9 cellular contexts compared by ENCODE assay signal in genomic region chr1:208604295-208604694, GRCh38.
DNase-seq lines count a peak whose midpoint lies in the region; ATAC-seq and TF ChIP-seq lines count a peak whose summit lies in the region.
"Had no signal": no experiment of that assay in that cellular context is flagged by ENCODE, and none has a peak within 500 bp of the region (broad histone marks: within the 10 kb centered on the region; RNA-seq: fewer than 3 reads in every experiment).

No MANE protein-coding gene starts in this region.

- no peaks in the 10 kb centered on the region for H3K9me3 ChIP-seq in Panc1 (ENCODE audit: control insufficient read depth, insufficient read depth, low read depth, low read length)
- no peaks in the 10 kb centered on the region for H3K9me3 ChIP-seq in smooth muscle cell (replicated peaks; ENCODE audit: low read depth)

- H4K20me1 ChIP-seq in smooth muscle cell (ENCODE audit: low read depth), result no peaks in the 10 kb centered on the region

- POLR2A ChIA-PET in Panc1 (lab: Charles Lee), result no interaction called here

- no peak overlapping the region for H2AFZ ChIP-seq in smooth muscle cell (ENCODE audit: low read depth)

- no peak overlapping the region for H3K27ac Mint-ChIP-seq in activated T-cell treated with anti-CD3 and anti-CD28 coated beads, Interleukin-2, amount 50 U/mL, for 24 hours
- no peak overlapping the region for H3K27ac Mint-ChIP-seq in CD14-positive monocyte

- H3K36me3 ChIP-seq in Panc1 (ENCODE audit: control insufficient read depth, insufficient read depth, low read length) (no peaks in the 10 kb centered on the region), smooth muscle cell (ENCODE audit: low read depth) (no peaks in the 10 kb centered on the region)

- peaks cover 4% of the 10 kb centered on the region for H3K4me1 Mint-ChIP-seq in activated T-cell treated with anti-CD3 and anti-CD28 coated beads, Interleukin-2, amount 50 U/mL, for 24 hours (ENCODE audit: low read depth)
- H3K4me1 Mint-ChIP-seq in CD14-positive monocyte, result peaks cover 6% of the 10 kb centered on the region

- DNase-seq in activated T-cell treated with anti-CD3 and anti-CD28 coated beads for 48 hours (ENCODE audit: low read depth) (peak; percentile 1), Panc1 (ENCODE audit: low read depth, low spot score) (peak; percentile 39), smooth muscle cell (lab: John Stamatoyannopoulos, UW; ENCODE audit: unreplicated experiment) (no peak), CD14-positive monocyte (ENCODE audit: low spot score) (no peak), NK-92 (lab: John Stamatoyannopoulos, UW; ENCODE audit: unreplicated experiment) (no peak)
- no peak for DNase-seq in activated T-cell treated with anti-CD3 and anti-CD28 coated beads, Interleukin-2, amount 50 U/mL, for 24 hours
- DNase-seq in activated naive CD4-positive, alpha-beta T cell (lab: John Stamatoyannopoulos, UW), result no peak

- peak; percentile 87 for ATAC-seq in HG02763 (IDR thresholded peaks at IDR 0.05; ENCODE audit: unreplicated experiment)
- 0 out of 2 replicates have a peak, but pooled peaks have one; percentile 56 for ATAC-seq in Panc1

- H3K4me2 ChIP-seq in smooth muscle cell, result peak overlapping the region; percentile 34
- H3K4me2 ChIP-seq: KMS-11 had no signal

- no peak overlapping the region for H3K4me3 ChIP-seq in Panc1 (ENCODE audit: low read depth in 2 of 2, low read length in 2 of 2)
- no peak overlapping the region for H3K4me3 ChIP-seq in smooth muscle cell

- BruUV-seq in Panc1 (replicated peaks; lab: Mats Ljungman, UMichigan), result no TSS peak

- intact Hi-C loops in Panc1 (cut with micrococcal nuclease; ENCODE audit: unreplicated experiment) (no loop called here), CD14-positive monocyte (cut with micrococcal nuclease) (no loop called here)

- H3K27ac ChIP-seq in Panc1 (ENCODE audit: low read length) (no peak overlapping the region), smooth muscle cell (ENCODE audit: low read depth) (peak overlapping the region; percentile 68)
- H3K27ac ChIP-seq: KMS-11 had no signal

- in situ Hi-C loops in Panc1 (cut with HindIII; ENCODE audit: low pct_unique_long_range_greater_than_20kb, low sequenced_read_pairs), result no loop called here

- no peaks in the 10 kb centered on the region for H3K36me3 Mint-ChIP-seq in activated T-cell treated with anti-CD3 and anti-CD28 coated beads, Interleukin-2, amount 50 U/mL, for 24 hours (ENCODE audit: low read depth)
- H3K36me3 Mint-ChIP-seq in CD14-positive monocyte, result no peaks in the 10 kb centered on the region

- no peak for TF ChIP-seq CTCF in Panc1 (IDR thresholded peaks at IDR 0.05)
- no peak for TF ChIP-seq CTCF in smooth muscle cell (IDR thresholded peaks at IDR 0.05; ENCODE audit: borderline replicate concordance, insufficient read depth, poor library complexity, severe bottlenecking)
- no peak for TF ChIP-seq CTCF in CD14-positive monocyte (IDR thresholded peaks at IDR 0.05)

- H3K9ac ChIP-seq in smooth muscle cell (ENCODE audit: low read depth), result peak overlapping the region; percentile 4
- H3K9ac ChIP-seq: KMS-11 had no signal

- no peaks in the 10 kb centered on the region for H3K27me3 ChIP-seq in Panc1 (ENCODE audit: control insufficient read depth, insufficient read depth, low read length)
- no peaks in the 10 kb centered on the region for H3K27me3 ChIP-seq in smooth muscle cell (ENCODE audit: low read depth)

- H3F3A ChIP-seq in smooth muscle cell (ENCODE audit: low read depth), result no peaks in the 10 kb centered on the region

- H3K4me1 ChIP-seq in Panc1 (ENCODE audit: control insufficient read depth, insufficient read depth, low read length) (no peaks in the 10 kb centered on the region), smooth muscle cell (ENCODE audit: low read depth) (peaks cover 18% of the 10 kb centered on the region)

- 57% methylated on average over 4 of the region's 4 CpGs for WGBS in smooth muscle cell (ENCODE audit: low lambda C conversion rate)

- CTCF ChIA-PET in Panc1 (lab: Charles Lee), result no interaction called here

- no peaks in the 10 kb centered on the region for H3K79me2 ChIP-seq in smooth muscle cell (ENCODE audit: low read depth)

- H3K9me3 Mint-ChIP-seq in activated T-cell treated with anti-CD3 and anti-CD28 coated beads, Interleukin-2, amount 50 U/mL, for 24 hours, result no peaks in the 10 kb centered on the region
- peaks cover 0 to 1% (median 0%) of the 10 kb centered on the region in 7 donors for H3K9me3 Mint-ChIP-seq in CD14-positive monocyte

- H3K4me3 Mint-ChIP-seq in activated T-cell treated with anti-CD3 and anti-CD28 coated beads, Interleukin-2, amount 50 U/mL, for 24 hours, result no peak overlapping the region
- no peak overlapping the region for H3K4me3 Mint-ChIP-seq in CD14-positive monocyte

- peaks cover 14% of the 10 kb centered on the region for H3K27me3 Mint-ChIP-seq in activated T-cell treated with anti-CD3 and anti-CD28 coated beads, Interleukin-2, amount 50 U/mL, for 24 hours
- peaks cover 0 to 3% (median 3%) of the 10 kb centered on the region in 3 donors for H3K27me3 Mint-ChIP-seq in CD14-positive monocyte (ENCODE audit: low read depth in 3 of 3)

Comparison
In these comparisons a context has a peak if more than half of its experiments do, and no peak if none do; other contexts are left out.
1. DNase-seq: peak in activated T-cell treated with anti-CD3 and anti-CD28 coated beads for 48 hours (single experiment) and Panc1 (single experiment); none in activated T-cell treated with anti-CD3 and anti-CD28 coated beads, Interleukin-2, amount 50 U/mL, for 24 hours (single experiment), smooth muscle cell (single experiment), CD14-positive monocyte (single experiment), NK-92 (single experiment) and activated naive CD4-positive, alpha-beta T cell (0 of 4).